ENCODE assay signal across 33 cellular contexts in genomic region chr17:14630025-14630424, GRCh38.
"Had no signal": no experiment of that assay in that cellular context is flagged by ENCODE, and none has a peak within 500 bp of the region (broad histone marks: within the 10 kb centered on the region; RNA-seq: fewer than 3 reads in every experiment).

No MANE protein-coding gene starts in this region.

- H3K36me3 ChIP-seq: ascending aorta, cardiac muscle cell had no signal

- H3K27ac Mint-ChIP-seq: activated B cell treated with CpG ODN at 0.5 μM for 24 hours; activated CD4-positive, alpha-beta memory T cell treated with anti-CD3 and anti-CD28 coated beads, Interleukin-2, amount 10 ng/mL, durations not matched to agents 7 days and 5 days; activated CD4-positive, alpha-beta T cell treated with anti-CD3 and anti-CD28 coated beads, Interleukin-2, amount 10 ng/mL, durations not matched to agents 7 days and 5 days; activated CD8-positive, alpha-beta memory T cell treated with anti-CD3 and anti-CD28 coated beads, Interleukin-2, amount 10 ng/mL, durations not matched to agents 7 days and 5 days; activated CD8-positive, alpha-beta T cell treated with anti-CD3 and anti-CD28 coated beads, Interleukin-2, amount 10 ng/mL, durations not matched to agents 7 days and 5 days; activated naive CD4-positive, alpha-beta T cell treated with anti-CD3 and anti-CD28 coated beads, Interleukin-2, amount 10 ng/mL, durations not matched to agents 7 days and 5 days; activated naive CD4-positive, alpha-beta T cell treated with anti-CD3 and anti-CD28 coated beads, Interleukin-2, amount 50 U/mL, for 24 hours; activated naive CD8-positive, alpha-beta T cell; activated naive CD8-positive, alpha-beta T cell treated with anti-CD3 and anti-CD28 coated beads, Interleukin-2, amount 10 ng/mL, durations not matched to agents 7 days and 5 days; activated naive CD8-positive, alpha-beta T cell treated with anti-CD3 and anti-CD28 coated beads, Interleukin-2, amount 50 U/mL, for 24 hours; activated T-cell treated with anti-CD3 and anti-CD28 coated beads, Interleukin-2, amount 50 U/mL, for 24 hours; activated T-helper 2 cell treated with anti-CD3 and anti-CD28 coated beads, Interferon-gamma antibody, Interleukin-2, Interleukin-4, amounts not matched to agents 10 μg/mL and 5 μg/mL and 100 μg/mL, durations not matched to agents 14 hours and 24 hours and 36 hours; brain; T-helper 2 cell treated with Interferon-gamma antibody and Interleukin-4, amounts not matched to agents 5 μg/mL and 100 μg/mL, for 36 hours had no signal

- H3K27ac ChIP-seq: ascending aorta, cardiac muscle cell, VCaP had no signal

- ATAC-seq: activated CD8-positive, alpha-beta memory T cell treated with anti-CD3 and anti-CD28 coated beads, Interleukin-2, amount 10 ng/mL, durations not matched to agents 7 days and 5 days; activated CD8-positive, alpha-beta T cell treated with anti-CD3 and anti-CD28 coated beads, Interleukin-2, amount 10 ng/mL, durations not matched to agents 7 days and 5 days; activated naive CD8-positive, alpha-beta T cell treated with anti-CD3 and anti-CD28 coated beads, Interleukin-2, amount 50 U/mL, for 24 hours had no signal

- DNase-seq: activated B cell treated with CpG ODN at 0.5 μM for 24 hours; activated CD4-positive, alpha-beta memory T cell treated with anti-CD3 and anti-CD28 coated beads, Interleukin-2, amount 10 ng/mL, durations not matched to agents 7 days and 5 days; activated CD4-positive, alpha-beta T cell treated with anti-CD3 and anti-CD28 coated beads for 48 hours; activated CD4-positive, alpha-beta T cell treated with anti-CD3 and anti-CD28 coated beads, Interleukin-2, amount 10 ng/mL, durations not matched to agents 7 days and 5 days; activated CD4-positive, alpha-beta T cell treated with anti-CD3 and anti-CD28 coated beads, Interleukin-2, amount 50 U/mL, for 48 hours; activated CD4-positive, CD25-positive, alpha-beta regulatory T cell treated with anti-CD3 and anti-CD28 coated beads, Interleukin-2, amount 50 U/mL, for 72 hours; activated CD8-positive, alpha-beta memory T cell treated with anti-CD3 and anti-CD28 coated beads for 24 hours; activated CD8-positive, alpha-beta memory T cell treated with anti-CD3 and anti-CD28 coated beads, Interleukin-2, amount 10 ng/mL, durations not matched to agents 7 days and 5 days; activated CD8-positive, alpha-beta memory T cell treated with anti-CD3 and anti-CD28 coated beads, Interleukin-2, amount 50 U/mL, for 48 hours; activated CD8-positive, alpha-beta T cell treated with anti-CD3 and anti-CD28 coated beads, Interleukin-2, amount 10 ng/mL, durations not matched to agents 7 days and 5 days; activated effector memory CD4-positive, alpha-beta T cell treated with Interleukin-2 at 50 U/mL for 16 hours; activated gamma-delta T cell; activated naive CD4-positive, alpha-beta T cell treated with anti-CD3 and anti-CD28 coated beads, Interleukin-2, amount 10 ng/mL, durations not matched to agents 7 days and 5 days; activated naive CD4-positive, alpha-beta T cell treated with Interleukin-2 at 50 U/mL for 16 hours; activated naive CD8-positive, alpha-beta T cell treated with anti-CD3 and anti-CD28 coated beads, Interleukin-2, amount 10 ng/mL, durations not matched to agents 7 days and 5 days; activated naive CD8-positive, alpha-beta T cell treated with anti-CD3 and anti-CD28 coated beads, Interleukin-2, amount 50 U/mL, for 24 hours; activated T-cell treated with anti-CD3 and anti-CD28 coated beads, Interleukin-2, amount 50 U/mL, for 24 hours; activated T-cell treated with anti-CD3 and anti-CD28 coated beads, Interleukin-2, amount 50 U/mL, for 48 hours; amygdala; anterior cingulate cortex; caudate nucleus; T-helper 2 cell; T-helper 9 cell had no signal

- H3K36me3 Mint-ChIP-seq: activated CD8-positive, alpha-beta memory T cell treated with anti-CD3 and anti-CD28 coated beads, Interleukin-2, amount 10 ng/mL, durations not matched to agents 7 days and 5 days; activated naive CD4-positive, alpha-beta T cell treated with anti-CD3 and anti-CD28 coated beads, Interleukin-2, amount 10 ng/mL, durations not matched to agents 7 days and 5 days; activated naive CD4-positive, alpha-beta T cell treated with anti-CD3 and anti-CD28 coated beads, Interleukin-2, amount 50 U/mL, for 24 hours; activated naive CD8-positive, alpha-beta T cell; activated naive CD8-positive, alpha-beta T cell treated with anti-CD3 and anti-CD28 coated beads, Interleukin-2, amount 10 ng/mL, durations not matched to agents 7 days and 5 days; brain had no signal

- FAIRE-seq: bronchial epithelial cell, TTC549 had no signal

- H3K4me3 ChIP-seq: ascending aorta, cardiac muscle cell had no signal

- H3K27me3 ChIP-seq: ascending aorta, cardiac muscle cell had no signal

- H3K9me3 ChIP-seq: ascending aorta had no signal

- H3K27me3 Mint-ChIP-seq: activated CD4-positive, alpha-beta memory T cell treated with anti-CD3 and anti-CD28 coated beads, Interleukin-2, amount 10 ng/mL, durations not matched to agents 7 days and 5 days; activated CD4-positive, alpha-beta T cell treated with anti-CD3 and anti-CD28 coated beads, Interleukin-2, amount 10 ng/mL, durations not matched to agents 7 days and 5 days; activated CD8-positive, alpha-beta memory T cell treated with anti-CD3 and anti-CD28 coated beads, Interleukin-2, amount 10 ng/mL, durations not matched to agents 7 days and 5 days; activated naive CD4-positive, alpha-beta T cell treated with anti-CD3 and anti-CD28 coated beads, Interleukin-2, amount 10 ng/mL, durations not matched to agents 7 days and 5 days; activated naive CD4-positive, alpha-beta T cell treated with anti-CD3 and anti-CD28 coated beads, Interleukin-2, amount 50 U/mL, for 24 hours; activated naive CD8-positive, alpha-beta T cell; activated naive CD8-positive, alpha-beta T cell treated with anti-CD3 and anti-CD28 coated beads, Interleukin-2, amount 10 ng/mL, durations not matched to agents 7 days and 5 days; activated naive CD8-positive, alpha-beta T cell treated with anti-CD3 and anti-CD28 coated beads, Interleukin-2, amount 50 U/mL, for 24 hours; brain had no signal

- H3K4me1 Mint-ChIP-seq: activated B cell treated with CpG ODN at 0.5 μM for 24 hours; activated CD4-positive, alpha-beta memory T cell treated with anti-CD3 and anti-CD28 coated beads, Interleukin-2, amount 10 ng/mL, durations not matched to agents 7 days and 5 days; activated CD4-positive, alpha-beta T cell treated with anti-CD3 and anti-CD28 coated beads, Interleukin-2, amount 10 ng/mL, durations not matched to agents 7 days and 5 days; activated CD8-positive, alpha-beta memory T cell treated with anti-CD3 and anti-CD28 coated beads, Interleukin-2, amount 10 ng/mL, durations not matched to agents 7 days and 5 days; activated naive CD4-positive, alpha-beta T cell treated with anti-CD3 and anti-CD28 coated beads, Interleukin-2, amount 10 ng/mL, durations not matched to agents 7 days and 5 days; activated naive CD4-positive, alpha-beta T cell treated with anti-CD3 and anti-CD28 coated beads, Interleukin-2, amount 50 U/mL, for 24 hours; activated naive CD8-positive, alpha-beta T cell treated with anti-CD3 and anti-CD28 coated beads, Interleukin-2, amount 10 ng/mL, durations not matched to agents 7 days and 5 days; activated naive CD8-positive, alpha-beta T cell treated with anti-CD3 and anti-CD28 coated beads, Interleukin-2, amount 50 U/mL, for 24 hours; brain had no signal

- H3K4me1 ChIP-seq: ascending aorta had no signal

- H3K4me3 Mint-ChIP-seq: activated B cell treated with CpG ODN at 0.5 μM for 24 hours; activated CD4-positive, alpha-beta memory T cell treated with anti-CD3 and anti-CD28 coated beads, Interleukin-2, amount 10 ng/mL, durations not matched to agents 7 days and 5 days; activated CD4-positive, alpha-beta T cell treated with anti-CD3 and anti-CD28 coated beads, Interleukin-2, amount 10 ng/mL, durations not matched to agents 7 days and 5 days; activated CD8-positive, alpha-beta memory T cell treated with anti-CD3 and anti-CD28 coated beads, Interleukin-2, amount 10 ng/mL, durations not matched to agents 7 days and 5 days; activated CD8-positive, alpha-beta T cell treated with anti-CD3 and anti-CD28 coated beads, Interleukin-2, amount 10 ng/mL, durations not matched to agents 7 days and 5 days; activated naive CD4-positive, alpha-beta T cell treated with anti-CD3 and anti-CD28 coated beads, Interleukin-2, amount 10 ng/mL, durations not matched to agents 7 days and 5 days; activated naive CD4-positive, alpha-beta T cell treated with anti-CD3 and anti-CD28 coated beads, Interleukin-2, amount 50 U/mL, for 24 hours; activated naive CD8-positive, alpha-beta T cell; activated naive CD8-positive, alpha-beta T cell treated with anti-CD3 and anti-CD28 coated beads, Interleukin-2, amount 10 ng/mL, durations not matched to agents 7 days and 5 days; activated naive CD8-positive, alpha-beta T cell treated with anti-CD3 and anti-CD28 coated beads, Interleukin-2, amount 50 U/mL, for 24 hours; activated T-cell treated with anti-CD3 and anti-CD28 coated beads, Interleukin-2, amount 50 U/mL, for 24 hours; brain; T-helper 2 cell treated with Interferon-gamma antibody and Interleukin-4, amounts not matched to agents 5 μg/mL and 100 μg/mL, for 36 hours had no signal
